Comparison of ENCODE assay signal across 16 cellular contexts in genomic region chr16:87163637-87164036, GRCh38.
"Had no signal": no experiment of that assay in that cellular context is flagged by ENCODE, and none has a peak within 500 bp of the region (broad histone marks: within the 10 kb centered on the region; RNA-seq: fewer than 3 reads in every experiment).

No MANE protein-coding gene starts in this region.

- H3K9me3 ChIP-seq: adrenal gland, gastrocnemius medialis, sigmoid colon, thoracic aorta had no signal

- H3K4me3 ChIP-seq: adrenal gland, gastrocnemius medialis, heart right ventricle, sigmoid colon, stomach, thoracic aorta had no signal

- ATAC-seq: activated CD4-positive, alpha-beta T cell treated with anti-CD3 and anti-CD28 coated beads for 36 hours; gastrocnemius medialis; heart right ventricle; left ventricle myocardium superior had no signal

- FAIRE-seq: kidney, urothelium cell line had no signal

- H3K4me1 ChIP-seq: adrenal gland, gastrocnemius medialis, heart right ventricle, sigmoid colon, stomach had no signal

- H3K27me3 ChIP-seq: adrenal gland, gastrocnemius medialis had no signal

- H3K36me3 ChIP-seq: adrenal gland, gastrocnemius medialis, heart right ventricle, sigmoid colon, stomach, thoracic aorta had no signal

- DNase-seq: activated CD4-positive, alpha-beta memory T cell treated with anti-CD3 and anti-CD28 coated beads, Interleukin-2, amount 10 ng/mL, durations not matched to agents 7 days and 5 days; activated CD8-positive, alpha-beta memory T cell treated with anti-CD3 and anti-CD28 coated beads, Interleukin-2, amount 50 U/mL, for 48 hours; adrenal gland; central memory CD4-positive, alpha-beta T cell; effector memory CD4-positive, alpha-beta T cell; gastrocnemius medialis; heart right ventricle; kidney; left ventricle myocardium superior; nephron progenitor cell; sigmoid colon; stomach had no signal

- H3K27ac ChIP-seq: adrenal gland, gastrocnemius medialis, heart right ventricle, sigmoid colon, stomach, thoracic aorta, VCaP had no signal
